ENCODE assay signal across 1 cellular context in genomic region chr3:42581709-42582473, GRCh38.
TF ChIP-seq lines count a peak whose summit lies in the region.

A gene with protein sequence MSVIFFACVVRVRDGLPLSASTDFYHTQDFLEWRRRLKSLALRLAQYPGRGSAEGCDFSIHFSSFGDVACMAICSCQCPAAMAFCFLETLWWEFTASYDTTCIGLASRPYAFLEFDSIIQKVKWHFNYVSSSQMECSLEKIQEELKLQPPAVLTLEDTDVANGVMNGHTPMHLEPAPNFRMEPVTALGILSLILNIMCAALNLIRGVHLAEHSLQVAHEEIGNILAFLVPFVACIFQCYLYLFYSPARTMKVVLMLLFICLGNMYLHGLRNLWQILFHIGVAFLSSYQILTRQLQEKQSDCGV (minus strand): TSS chr3:42581967. CDS start chr3:42569046, 12,921 bp downstream.

TF ChIP-seq in K562, 482 proteins besides CTCF, POLR2A, EP300 and RAD21 (continued from another document and continues in another):
- TF ChIP-seq, protein P1, sequence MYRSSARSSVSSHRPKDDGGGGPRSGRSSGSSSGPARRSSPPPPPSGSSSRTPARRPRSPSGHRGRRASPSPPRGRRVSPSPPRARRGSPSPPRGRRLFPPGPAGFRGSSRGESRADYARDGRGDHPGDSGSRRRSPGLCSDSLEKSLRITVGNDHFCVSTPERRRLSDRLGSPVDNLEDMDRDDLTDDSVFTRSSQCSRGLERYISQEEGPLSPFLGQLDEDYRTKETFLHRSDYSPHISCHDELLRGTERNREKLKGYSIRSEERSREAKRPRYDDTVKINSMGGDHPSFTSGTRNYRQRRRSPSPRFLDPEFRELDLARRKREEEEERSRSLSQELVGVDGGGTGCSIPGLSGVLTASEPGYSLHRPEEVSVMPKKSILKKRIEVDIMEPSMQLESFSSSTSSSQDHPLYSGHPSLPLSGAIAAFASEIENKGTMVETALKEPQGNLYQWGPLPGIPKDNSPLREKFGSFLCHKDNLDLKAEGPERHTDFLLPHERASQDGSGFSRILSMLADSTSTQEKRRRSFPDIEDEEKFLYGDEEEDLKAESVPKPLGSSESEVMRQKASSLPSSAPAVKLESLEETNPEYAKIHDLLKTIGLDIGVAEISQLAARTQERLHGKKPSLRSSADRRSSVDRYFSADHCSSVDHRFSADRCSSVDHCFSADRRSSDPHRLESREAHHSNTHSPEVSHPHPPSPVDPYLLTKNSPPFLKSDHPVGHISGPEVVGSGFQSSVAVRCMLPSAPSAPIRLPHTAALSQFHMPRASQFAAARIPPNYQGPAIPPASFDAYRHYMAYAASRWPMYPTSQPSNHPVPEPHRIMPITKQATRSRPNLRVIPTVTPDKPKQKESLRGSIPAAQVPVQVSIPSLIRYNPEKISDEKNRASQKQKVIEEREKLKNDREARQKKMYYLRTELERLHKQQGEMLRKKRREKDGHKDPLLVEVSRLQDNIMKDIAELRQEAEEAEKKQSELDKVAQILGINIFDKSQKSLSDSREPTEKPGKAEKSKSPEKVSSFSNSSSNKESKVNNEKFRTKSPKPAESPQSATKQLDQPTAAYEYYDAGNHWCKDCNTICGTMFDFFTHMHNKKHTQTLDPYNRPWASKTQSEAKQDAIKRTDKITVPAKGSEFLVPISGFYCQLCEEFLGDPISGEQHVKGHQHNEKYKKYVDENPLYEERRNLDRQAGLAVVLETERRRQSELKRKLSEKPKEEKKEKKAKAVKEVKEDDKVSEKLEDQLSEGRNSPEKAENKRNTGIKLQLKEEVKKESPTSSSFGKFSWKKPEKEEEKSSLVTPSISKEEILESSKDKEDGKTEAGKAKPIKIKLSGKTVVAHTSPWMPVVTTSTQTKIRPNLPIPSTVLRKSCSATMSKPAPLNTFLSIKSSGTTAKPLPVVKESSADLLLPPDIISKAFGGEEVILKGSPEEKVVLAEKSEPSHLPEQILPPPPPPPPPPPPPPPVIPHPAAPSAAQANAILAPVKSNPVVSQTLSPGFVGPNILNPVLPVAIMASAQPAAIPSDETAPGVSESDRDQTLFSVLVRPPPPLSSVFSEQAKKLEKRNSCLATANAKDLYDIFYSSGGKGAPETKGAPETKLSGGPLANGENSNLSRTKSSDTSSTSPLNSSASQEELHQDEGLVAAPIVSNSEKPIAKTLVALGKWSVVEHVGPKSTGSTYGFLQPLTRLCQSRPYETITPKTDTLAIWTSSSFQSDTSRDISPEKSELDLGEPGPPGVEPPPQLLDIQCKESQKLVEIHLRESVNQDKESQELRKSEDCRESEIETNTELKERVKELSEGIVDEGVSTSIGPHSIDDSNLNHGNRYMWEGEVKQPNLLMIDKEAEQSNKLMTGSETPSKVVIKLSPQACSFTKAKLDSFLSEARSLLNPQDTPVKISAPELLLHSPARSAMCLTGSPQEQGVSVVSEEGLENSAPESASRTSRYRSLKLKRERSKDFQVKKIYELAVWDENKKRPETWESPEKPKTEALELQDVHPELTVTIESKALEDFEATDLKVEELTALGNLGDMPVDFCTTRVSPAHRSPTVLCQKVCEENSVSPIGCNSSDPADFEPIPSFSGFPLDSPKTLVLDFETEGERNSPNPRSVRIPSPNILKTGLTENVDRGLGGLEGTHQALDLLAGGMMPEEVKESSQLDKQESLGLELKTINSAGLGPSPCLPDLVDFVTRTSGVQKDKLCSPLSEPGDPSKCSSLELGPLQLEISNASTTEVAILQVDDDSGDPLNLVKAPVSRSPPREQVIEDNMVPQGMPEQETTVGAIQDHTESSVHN (IDR thresholded peaks at IDR 0.05; ENCODE audit: borderline replicate concordance in 1 of 2, low read depth in 1 of 2), result no peak; a peak in 1 of 4 replicates
- TF ChIP-seq TSHZ1 (CRISPR knock-in tag; IDR thresholded peaks at IDR 0.05), result no peak
- no peak for TF ChIP-seq ZNF75A (CRISPR knock-in tag; IDR thresholded peaks at IDR 0.05)
- no peak for TF ChIP-seq ZC3H8 (IDR thresholded peaks at IDR 0.05)
- TF ChIP-seq, protein P2, sequence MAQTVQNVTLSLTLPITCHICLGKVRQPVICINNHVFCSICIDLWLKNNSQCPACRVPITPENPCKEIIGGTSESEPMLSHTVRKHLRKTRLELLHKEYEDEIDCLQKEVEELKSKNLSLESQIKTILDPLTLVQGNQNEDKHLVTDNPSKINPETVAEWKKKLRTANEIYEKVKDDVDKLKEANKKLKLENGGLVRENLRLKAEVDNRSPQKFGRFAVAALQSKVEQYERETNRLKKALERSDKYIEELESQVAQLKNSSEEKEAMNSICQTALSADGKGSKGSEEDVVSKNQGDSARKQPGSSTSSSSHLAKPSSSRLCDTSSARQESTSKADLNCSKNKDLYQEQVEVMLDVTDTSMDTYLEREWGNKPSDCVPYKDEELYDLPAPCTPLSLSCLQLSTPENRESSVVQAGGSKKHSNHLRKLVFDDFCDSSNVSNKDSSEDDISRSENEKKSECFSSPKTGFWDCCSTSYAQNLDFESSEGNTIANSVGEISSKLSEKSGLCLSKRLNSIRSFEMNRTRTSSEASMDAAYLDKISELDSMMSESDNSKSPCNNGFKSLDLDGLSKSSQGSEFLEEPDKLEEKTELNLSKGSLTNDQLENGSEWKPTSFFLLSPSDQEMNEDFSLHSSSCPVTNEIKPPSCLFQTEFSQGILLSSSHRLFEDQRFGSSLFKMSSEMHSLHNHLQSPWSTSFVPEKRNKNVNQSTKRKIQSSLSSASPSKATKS (CRISPR knock-in tag; IDR thresholded peaks at IDR 0.05), result no peak
- TF ChIP-seq, protein P3, sequence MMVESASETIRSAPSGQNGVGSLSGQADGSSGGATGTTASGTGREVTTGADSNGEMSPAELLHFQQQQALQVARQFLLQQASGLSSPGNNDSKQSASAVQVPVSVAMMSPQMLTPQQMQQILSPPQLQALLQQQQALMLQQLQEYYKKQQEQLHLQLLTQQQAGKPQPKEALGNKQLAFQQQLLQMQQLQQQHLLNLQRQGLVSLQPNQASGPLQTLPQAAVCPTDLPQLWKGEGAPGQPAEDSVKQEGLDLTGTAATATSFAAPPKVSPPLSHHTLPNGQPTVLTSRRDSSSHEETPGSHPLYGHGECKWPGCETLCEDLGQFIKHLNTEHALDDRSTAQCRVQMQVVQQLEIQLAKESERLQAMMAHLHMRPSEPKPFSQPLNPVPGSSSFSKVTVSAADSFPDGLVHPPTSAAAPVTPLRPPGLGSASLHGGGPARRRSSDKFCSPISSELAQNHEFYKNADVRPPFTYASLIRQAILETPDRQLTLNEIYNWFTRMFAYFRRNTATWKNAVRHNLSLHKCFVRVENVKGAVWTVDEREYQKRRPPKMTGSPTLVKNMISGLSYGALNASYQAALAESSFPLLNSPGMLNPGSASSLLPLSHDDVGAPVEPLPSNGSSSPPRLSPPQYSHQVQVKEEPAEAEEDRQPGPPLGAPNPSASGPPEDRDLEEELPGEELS (CRISPR knock-in tag; IDR thresholded peaks at IDR 0.05; ENCODE audit: borderline replicate concordance), result peak; percentile 74
- TF ChIP-seq E2F4 (CRISPR knock-in tag; IDR thresholded peaks at IDR 0.05; ENCODE audit: low read depth), result peak; percentile 71; the same call in 1 of the 2 replicates
- no peak for TF ChIP-seq ZNF695 (CRISPR knock-in tag; IDR thresholded peaks at IDR 0.05)
- TF ChIP-seq NCOA2 (IDR thresholded peaks at IDR 0.05; ENCODE audit: partially characterized antibody in 2 of 2), result no peak
- peak; percentile 95 for TF ChIP-seq HDAC2 (IDR thresholded peaks at IDR 0.05)
- no peak for TF ChIP-seq MIER1 (IDR thresholded peaks at IDR 0.05; ENCODE audit: low read depth)
- TF ChIP-seq KAT8 (IDR thresholded peaks at IDR 0.05; ENCODE audit: low read depth), result no peak
- no peak for TF ChIP-seq ZNF707 (CRISPR knock-in tag; conservative IDR thresholded peaks at IDR 0.05)
- TF ChIP-seq PHF8 (IDR thresholded peaks at IDR 0.05; ENCODE audit: borderline replicate concordance, low read length), result peak; percentile 95; the same call in 1 of the 2 replicates
- TF ChIP-seq, protein P4, sequence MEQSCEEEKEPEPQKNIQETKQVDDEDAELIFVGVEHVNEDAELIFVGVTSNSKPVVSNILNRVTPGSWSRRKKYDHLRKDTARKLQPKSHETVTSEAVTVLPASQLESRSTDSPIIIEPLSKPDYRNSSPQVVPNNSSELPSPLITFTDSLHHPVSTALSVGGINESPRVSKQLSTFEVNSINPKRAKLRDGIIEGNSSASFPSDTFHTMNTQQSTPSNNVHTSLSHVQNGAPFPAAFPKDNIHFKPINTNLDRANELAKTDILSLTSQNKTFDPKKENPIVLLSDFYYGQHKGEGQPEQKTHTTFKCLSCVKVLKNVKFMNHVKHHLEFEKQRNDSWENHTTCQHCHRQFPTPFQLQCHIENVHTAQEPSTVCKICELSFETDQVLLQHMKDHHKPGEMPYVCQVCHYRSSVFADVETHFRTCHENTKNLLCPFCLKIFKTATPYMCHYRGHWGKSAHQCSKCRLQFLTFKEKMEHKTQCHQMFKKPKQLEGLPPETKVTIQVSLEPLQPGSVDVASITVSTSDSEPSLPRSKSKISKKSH (CRISPR knock-in tag; IDR thresholded peaks at IDR 0.05), result no peak
- TF ChIP-seq HDGF (IDR thresholded peaks at IDR 0.05), result no peak
- no peak for TF ChIP-seq DDX20 (tag; IDR thresholded peaks at IDR 0.05; ENCODE audit: low read depth)
- TF ChIP-seq HEY1 (CRISPR knock-in tag; IDR thresholded peaks at IDR 0.05; ENCODE audit: borderline replicate concordance), result 0 out of 2 replicates have a peak, but pooled peaks have one; percentile 34
- TF ChIP-seq ZNF444 (CRISPR knock-in tag; IDR thresholded peaks at IDR 0.05), result no peak
- no peak for TF ChIP-seq PTBP1 (IDR thresholded peaks at IDR 0.05; ENCODE audit: low read depth, low read length)
- no peak for TF ChIP-seq IRF2 (CRISPR knock-in tag; IDR thresholded peaks at IDR 0.05)
- TF ChIP-seq MTF1 (CRISPR knock-in tag; IDR thresholded peaks at IDR 0.05; ENCODE audit: borderline replicate concordance), result no peak
- no peak; the same call in 1 of the 2 replicates for TF ChIP-seq ZNF143 (CRISPR knock-in tag; IDR thresholded peaks at IDR 0.05)
- peak; percentile 94 for TF ChIP-seq ZNF740 (CRISPR knock-in tag; IDR thresholded peaks at IDR 0.05)
- no peak for TF ChIP-seq ZNF740 (tag; IDR thresholded peaks at IDR 0.05)
- TF ChIP-seq TCF7L2 (IDR thresholded peaks at IDR 0.05; ENCODE audit: low read depth, low read length), result no peak
- peak; percentile 99 for TF ChIP-seq ZFX (CRISPR knock-in tag; IDR thresholded peaks at IDR 0.05)
- TF ChIP-seq E2F3 (CRISPR knock-in tag; IDR thresholded peaks at IDR 0.05), result peak; percentile 81
- no peak for TF ChIP-seq ZNF121 (CRISPR knock-in tag; conservative IDR thresholded peaks at IDR 0.05)
- TF ChIP-seq PTTG1 (tag; IDR thresholded peaks at IDR 0.05; ENCODE audit: low read depth), result no peak
- peak; percentile 16 to 65; a peak in 3 of 4 replicates for TF ChIP-seq TBL1XR1 (IDR thresholded peaks at IDR 0.05; ENCODE audit: low read length in 2 of 2)
